In the genomic region with DNA sequence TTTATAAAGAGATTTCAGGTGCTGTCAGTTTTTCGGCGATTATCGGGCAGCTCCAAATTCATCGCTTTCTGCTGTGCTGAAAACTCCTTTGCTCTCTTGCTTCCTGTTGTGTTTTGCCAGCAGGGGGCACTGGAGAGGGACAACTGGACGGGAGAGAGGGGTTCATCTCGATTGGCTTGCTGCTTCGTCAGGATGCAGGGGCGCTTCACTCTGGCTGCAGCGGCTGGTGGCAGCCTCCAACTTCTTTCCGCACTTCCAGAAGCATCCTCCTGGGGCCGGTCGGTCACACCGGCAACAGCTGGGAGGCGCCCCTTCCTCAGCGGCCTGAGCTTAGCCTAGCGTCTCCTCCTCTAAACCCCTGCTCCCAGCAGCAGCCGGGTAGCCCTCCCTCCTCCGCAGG, we compare ENCODE assay signal across 8 cellular contexts. TPM values are rescaled to one million over a fixed set of nuclear protein-coding genes. Genes with fewer than 3 reads are reported as not detected.
A peak's percentile ranks its signal among the peaks of the same experiment; 100 is the strongest.
DNase-seq lines count a peak whose midpoint lies in the region; ATAC-seq and TF ChIP-seq lines count a peak whose summit lies in the region.

No MANE protein-coding gene starts in this region.

- in situ Hi-C loops in KBM-7 (cut with MboI; ENCODE audit: low pct_unique_long_range_greater_than_20kb, low sequenced_read_pairs): no loop called here

- DNase-seq in CD8-positive, alpha-beta memory T cell: peak; percentile 51 to 76 (median 56)
- DNase-seq in KBM-7: peak; percentile 72
- DNase-seq in activated CD8-positive, alpha-beta memory T cell treated with anti-CD3 and anti-CD28 coated beads, Interleukin-2, amount 50 U/mL, for 24 hours (ENCODE audit: extremely low read depth): peak; percentile 21
- no peak for DNase-seq in esophagus muscularis mucosa (ENCODE audit: extremely low spot score)
- peak; percentile 33 to 77 for DNase-seq in stimulated activated effector memory CD8-positive, alpha-beta T cell treated with anti-CD3 and anti-CD28 coated beads, Interleukin-12 subunit alpha, Interleukin-12 subunit beta, amount 100 ng/mL, for 72 hours (ENCODE audit: low spot score in 2 of 2)
- DNase-seq in NCI-H187 treated with DMSO at 0.1 percent for 48 hours (lab: John Stamatoyannopoulos, UW): no peak

- peaks cover 22 to 30% (median 22%) of the 10 kb centered on the region in 3 donors for H3K4me1 Mint-ChIP-seq in CD8-positive, alpha-beta memory T cell
- no peaks in the 10 kb centered on the region for H3K4me1 Mint-ChIP-seq in nephron
- H3K4me1 Mint-ChIP-seq in stimulated activated effector memory CD8-positive, alpha-beta T cell treated with anti-CD3 and anti-CD28 coated beads, Interleukin-12 subunit alpha, Interleukin-12 subunit beta, amount 100 ng/mL, for 72 hours: peaks cover 4% of the 10 kb centered on the region

- H3K4me1 ChIP-seq in CD8-positive, alpha-beta memory T cell (ENCODE audit: insufficient read depth, low read length): peaks cover 17% of the 10 kb centered on the region
- H3K4me1 ChIP-seq in esophagus muscularis mucosa: peaks cover 0 to 4% (median 0%) of the 10 kb centered on the region in 4 donors

- H3K36me3 ChIP-seq in CD8-positive, alpha-beta memory T cell (ENCODE audit: insufficient read depth, low read length): no peaks in the 10 kb centered on the region
- no peaks in the 10 kb centered on the region for H3K36me3 ChIP-seq in esophagus muscularis mucosa

- 25% methylated on average over 18 of the region's 18 CpGs for WGBS in esophagus muscularis mucosa

- TF ChIP-seq POLR2A in esophagus muscularis mucosa (IDR thresholded peaks at IDR 0.05; ENCODE audit: low read depth): no peak

- H3K9me3 ChIP-seq in CD8-positive, alpha-beta memory T cell (ENCODE audit: low read length): no peaks in the 10 kb centered on the region
- no peaks in the 10 kb centered on the region for H3K9me3 ChIP-seq in esophagus muscularis mucosa

- H3K4me3 ChIP-seq in CD8-positive, alpha-beta memory T cell (ENCODE audit: low read length): peak overlapping the region; percentile 14
- H3K4me3 ChIP-seq in esophagus muscularis mucosa: peak overlapping the region; percentile 29 to 39 (median 34)

- CTCF ChIA-PET in CD8-positive, alpha-beta memory T cell (lab: Charles Lee): interaction anchor here (0.8 to 2.2 kb wide), 6 partner anchors 15 to 253 kb away, joined by 3 to 12 read pairs (median 4); no protein-coding TSS in a partner anchor

- intact Hi-C loops in esophagus muscularis mucosa (cut with DNase I): no loop called here

- no peaks in the 10 kb centered on the region for H3K27me3 ChIP-seq in CD8-positive, alpha-beta memory T cell (ENCODE audit: insufficient read depth, low read length, poor library complexity, severe bottlenecking)
- H3K27me3 ChIP-seq in esophagus muscularis mucosa: no peaks in the 10 kb centered on the region

- TF ChIP-seq EP300 in esophagus muscularis mucosa (IDR thresholded peaks at IDR 0.05): no peak

- H3K27me3 Mint-ChIP-seq in CD8-positive, alpha-beta memory T cell: peaks cover 0 to 2% of the 10 kb centered on the region in 2 donors
- no peaks in the 10 kb centered on the region for H3K27me3 Mint-ChIP-seq in nephron (ENCODE audit: low read depth)

- peak overlapping the region in 2 of 8 donors; percentile 70 to 77 for H3K27ac Mint-ChIP-seq in CD8-positive, alpha-beta memory T cell
- no peak overlapping the region for H3K27ac Mint-ChIP-seq in nephron
- H3K27ac Mint-ChIP-seq in stimulated activated effector memory CD8-positive, alpha-beta T cell treated with anti-CD3 and anti-CD28 coated beads, Interleukin-12 subunit alpha, Interleukin-12 subunit beta, amount 100 ng/mL, for 72 hours: no peak overlapping the region

- no peaks in the 10 kb centered on the region for H3K9me3 Mint-ChIP-seq in CD8-positive, alpha-beta memory T cell
- H3K9me3 Mint-ChIP-seq in nephron: no peaks in the 10 kb centered on the region
- H3K9me3 Mint-ChIP-seq in stimulated activated effector memory CD8-positive, alpha-beta T cell treated with anti-CD3 and anti-CD28 coated beads, Interleukin-12 subunit alpha, Interleukin-12 subunit beta, amount 100 ng/mL, for 72 hours: no peaks in the 10 kb centered on the region

- H3K27ac ChIP-seq in CD8-positive, alpha-beta memory T cell (ENCODE audit: low read depth, low read length): no peak overlapping the region
- no peak overlapping the region for H3K27ac ChIP-seq in esophagus muscularis mucosa (replicated peaks in 1 of 4)

- TF ChIP-seq CTCF in esophagus muscularis mucosa (IDR thresholded peaks at IDR 0.05): peak; percentile 31 to 64 (median 45)
- TF ChIP-seq CTCF in nephron (IDR thresholded peaks at IDR 0.05; ENCODE audit: unreplicated experiment in 3 of 3): peak in 2 of 3 experiments; percentile 42 to 56

- peaks cover 0 to 5% (median 0%) of the 10 kb centered on the region in 3 donors for H3K36me3 Mint-ChIP-seq in CD8-positive, alpha-beta memory T cell
- H3K36me3 Mint-ChIP-seq in nephron (ENCODE audit: low read depth): no peaks in the 10 kb centered on the region
- peaks cover 2% of the 10 kb centered on the region for H3K36me3 Mint-ChIP-seq in stimulated activated effector memory CD8-positive, alpha-beta T cell treated with anti-CD3 and anti-CD28 coated beads, Interleukin-12 subunit alpha, Interleukin-12 subunit beta, amount 100 ng/mL, for 72 hours

- POLR2A ChIA-PET in CD8-positive, alpha-beta memory T cell (lab: Charles Lee): no interaction called here

- ATAC-seq in stimulated activated effector memory CD8-positive, alpha-beta T cell treated with anti-CD3 and anti-CD28 coated beads, Interleukin-12 subunit alpha, Interleukin-12 subunit beta, amount 100 ng/mL, for 72 hours: peak; percentile 70
- ATAC-seq in GM21576 (IDR thresholded peaks at IDR 0.05; ENCODE audit: unreplicated experiment): no peak

- H3K4me3 Mint-ChIP-seq in CD8-positive, alpha-beta memory T cell: peak overlapping the region; percentile 56 to 79 (median 68)
- H3K4me3 Mint-ChIP-seq in nephron: peak overlapping the region in 1 of 3 experiments; percentile 28
- H3K4me3 Mint-ChIP-seq in stimulated activated effector memory CD8-positive, alpha-beta T cell treated with anti-CD3 and anti-CD28 coated beads, Interleukin-12 subunit alpha, Interleukin-12 subunit beta, amount 100 ng/mL, for 72 hours: peak overlapping the region; percentile 36

RNA-seq across cellular contexts. Expression of a gene that starts 29.5 kb away (rescaled TPM):
- 10 to 100 TPM; 34.6 to 37.5 TPM for total RNA-seq in CD8-positive, alpha-beta memory T cell
- polyA plus RNA-seq in CD8-positive, alpha-beta memory T cell: 80.4 TPM
- 10 to 100 TPM; 21.0 to 32.0 (median 24.5) TPM for total RNA-seq in esophagus muscularis mucosa

Comparison
In these comparisons a context has a peak if more than half of its experiments do, and no peak if none do; other contexts are left out.
1. DNase-seq: peak in CD8-positive, alpha-beta memory T cell (5 of 5), KBM-7 (single experiment), activated CD8-positive, alpha-beta memory T cell treated with anti-CD3 and anti-CD28 coated beads, Interleukin-2, amount 50 U/mL, for 24 hours (single experiment) and stimulated activated effector memory CD8-positive, alpha-beta T cell treated with anti-CD3 and anti-CD28 coated beads, Interleukin-12 subunit alpha, Interleukin-12 subunit beta, amount 100 ng/mL, for 72 hours (2 of 2); none in esophagus muscularis mucosa (single experiment) and NCI-H187 treated with DMSO at 0.1 percent for 48 hours (single experiment).